Comparison of ENCODE assay signal across 8 cellular contexts in genomic region chr6:36387440-36388303, GRCh38. TPM values are rescaled to one million over a fixed set of nuclear protein-coding genes. Genes with fewer than 3 reads are reported as not detected.
DNase-seq lines count a peak whose midpoint lies in the region; ATAC-seq and TF ChIP-seq lines count a peak whose summit lies in the region.

Gene ETV7, minus strand, starts transcription at chr6:36387669. Its CDS starts 128 bp downstream, at chr6:36387541.

- no peak for ATAC-seq in HG03175 (IDR thresholded peaks at IDR 0.05; ENCODE audit: unreplicated experiment)

- no peaks in the 10 kb centered on the region for H3K79me2 ChIP-seq in fibroblast of lung (ENCODE audit: control insufficient read depth, insufficient read depth, low read length)
- no peaks in the 10 kb centered on the region for H3K79me2 ChIP-seq in neural cell (replicated peaks; ENCODE audit: insufficient read depth, low read length)

- H3K4me2 ChIP-seq in fibroblast of lung (ENCODE audit: extremely low read depth, insufficient read depth, low read length) = peak within 1 kb of the TSS; percentile 100
- peak within 1 kb of the TSS; percentile 30 for H3K4me2 ChIP-seq in neural cell (ENCODE audit: low read length)

- peak within 1 kb of the TSS; percentile 87 for H2AFZ ChIP-seq in fibroblast of lung (ENCODE audit: low read length)
- no peak within 1 kb of the TSS for H2AFZ ChIP-seq in neural cell (ENCODE audit: low read depth, low read length)

- no peak for TF ChIP-seq RAD21 in neural cell (conservative IDR thresholded peaks at IDR 0.05)

- H3F3A ChIP-seq in neural cell (ENCODE audit: insufficient read depth, low read length, poor library complexity, severe bottlenecking) = no peaks in the 10 kb centered on the region

- H3K9me3 Mint-ChIP-seq in IgD-negative memory B cell = no peaks in the 10 kb centered on the region

- H4K20me1 ChIP-seq in fibroblast of lung (ENCODE audit: control insufficient read depth, extremely low read depth, insufficient read depth, low read length) = no peaks in the 10 kb centered on the region
- no peaks in the 10 kb centered on the region for H4K20me1 ChIP-seq in neural cell (ENCODE audit: insufficient read depth)

- H3K4me1 Mint-ChIP-seq in IgD-negative memory B cell = peaks cover 8 to 25% (median 21%) of the 10 kb centered on the region in 3 donors

- TF ChIP-seq EP300 in neural cell (conservative IDR thresholded peaks at IDR 0.05; ENCODE audit: poor library complexity, severe bottlenecking) = no peak

- H3K36me3 Mint-ChIP-seq in IgD-negative memory B cell = no peaks in the 10 kb centered on the region

- H3K27ac ChIP-seq in fibroblast of lung (ENCODE audit: insufficient read depth, low read length) = no peak within 1 kb of the TSS
- H3K27ac ChIP-seq in neural cell (ENCODE audit: low read length) = no peak within 1 kb of the TSS
- H3K27ac ChIP-seq in thyroid gland = peak within 1 kb of the TSS in 1 of 3 donors; percentile 6

- no peak for TF ChIP-seq POLR2A in thyroid gland (IDR thresholded peaks at IDR 0.05)

- TF ChIP-seq CTCF in BE2C (IDR thresholded peaks at IDR 0.05; ENCODE audit: low read depth, low read length) = no peak
- no peak for TF ChIP-seq CTCF in fibroblast of lung (conservative IDR thresholded peaks at IDR 0.05 in 1 of 2, IDR thresholded peaks at IDR 0.05 in 1 of 2; ENCODE audit: low read depth in 1 of 2, low read length in 2 of 2)
- TF ChIP-seq CTCF in neural cell (IDR thresholded peaks at IDR 0.05; ENCODE audit: poor library complexity, severe bottlenecking) = no peak
- no peak for TF ChIP-seq CTCF in thyroid gland (IDR thresholded peaks at IDR 0.05)

- H3K36me3 ChIP-seq in BE2C = no peaks in the 10 kb centered on the region
- H3K36me3 ChIP-seq in fibroblast of lung (ENCODE audit: control insufficient read depth, insufficient read depth, low read length) = no peaks in the 10 kb centered on the region
- no peaks in the 10 kb centered on the region for H3K36me3 ChIP-seq in neural cell (ENCODE audit: insufficient read depth, low read length)
- no peaks in the 10 kb centered on the region for H3K36me3 ChIP-seq in thyroid gland

- peaks cover 4% of the 10 kb centered on the region for H3K27me3 ChIP-seq in BE2C
- H3K27me3 ChIP-seq in fibroblast of lung (ENCODE audit: control insufficient read depth, insufficient read depth, low read length) = peaks cover 9% of the 10 kb centered on the region
- peaks cover 50% of the 10 kb centered on the region for H3K27me3 ChIP-seq in neural cell (ENCODE audit: insufficient read depth, low read depth, low read length)
- no peaks in the 10 kb centered on the region for H3K27me3 ChIP-seq in thyroid gland

- H3K4me3 ChIP-seq in BE2C (ENCODE audit: low read depth, low read length) (peak within 1 kb of the TSS; percentile 57), fibroblast of lung (replicated peaks in 1 of 4; ENCODE audit: control extremely low read depth in 1 of 4, insufficient read depth in 1 of 4, low read depth in 3 of 4, low read length in 4 of 4) (peak within 1 kb of the TSS; percentile 71 to 79 (median 74)), neural cell (ENCODE audit: low read length) (peak within 1 kb of the TSS; percentile 63), thyroid gland (replicated peaks in 1 of 3) (peak within 1 kb of the TSS; percentile 39 to 82 (median 41))

- H3K9ac ChIP-seq in fibroblast of lung (ENCODE audit: insufficient read depth, low read length) (peak within 1 kb of the TSS; percentile 20), neural cell (ENCODE audit: low read length) (no peak within 1 kb of the TSS)

- intact Hi-C loops in thyroid gland (cut with DNase I) = no loop called here

- H3K4me1 ChIP-seq in BE2C (no peaks in the 10 kb centered on the region), fibroblast of lung (ENCODE audit: control insufficient read depth, extremely low read depth, insufficient read depth, low read length) (peaks cover 5% of the 10 kb centered on the region), thyroid gland (peaks cover 0 to 13% of the 10 kb centered on the region in 2 donors)

- peak within 1 kb of the TSS; percentile 16 to 71 (median 27) for H3K27ac Mint-ChIP-seq in IgD-negative memory B cell

- WGBS in thyroid gland, 2 donors = 11 to 35% methylated on average over 25 to 36 of the region's 65 CpGs

- no peaks in the 10 kb centered on the region for H3K9me2 ChIP-seq in neural cell (ENCODE audit: insufficient read depth, low read length)

- DNase-seq in BE2C (no peak), fibroblast of lung (ENCODE audit: low read depth in 2 of 2) (peak; percentile 8 to 22), thyroid gland (peak; percentile 20 to 45), H4 (ENCODE audit: low spot score) (no peak)
- DNase-seq in activated CD8-positive, alpha-beta memory T cell treated with anti-CD3 and anti-CD28 coated beads, Interleukin-2, amount 50 U/mL, for 4 hours = peak; percentile 44

- H3K27me3 Mint-ChIP-seq in IgD-negative memory B cell = peaks cover 20% of the 10 kb centered on the region

- H3K4me3 Mint-ChIP-seq in IgD-negative memory B cell = peak within 1 kb of the TSS; percentile 92 to 99 (median 94)

- H3K9me3 ChIP-seq in BE2C (no peaks in the 10 kb centered on the region), fibroblast of lung (ENCODE audit: control insufficient read depth, insufficient read depth, low read depth, low read length) (no peaks in the 10 kb centered on the region), neural cell (ENCODE audit: low read length) (no peaks in the 10 kb centered on the region), thyroid gland (no peaks in the 10 kb centered on the region)

TF ChIP-seq in neural cell, 6 proteins besides CTCF, POLR2A, EP300 and RAD21:
- TF ChIP-seq POLR2AphosphoS5 (IDR thresholded peaks at IDR 0.05) (peak; percentile 17), EZH2 (IDR thresholded peaks at IDR 0.05; ENCODE audit: borderline replicate concordance, insufficient read depth, low read length, poor library complexity, severe bottlenecking) (no peak)

RNA-seq across cellular contexts. Expression of gene ETV7, which starts in this region (rescaled TPM):
- polyA plus RNA-seq in BE2C (2012; ENCODE audit: insufficient read depth, insufficient read length, low read depth) = 0.52 TPM
- polyA plus RNA-seq in IgD-negative memory B cell = 5.1 TPM
- total RNA-seq in fibroblast of lung = 1.0 and 1.5 TPM in 2 replicates
- polyA plus RNA-seq in fibroblast of lung = 0.18 and 0.40 TPM in 2 replicates
- polyA plus RNA-seq in fibroblast of lung (2012) = 0.30 and 0.80 TPM in 2 replicates
- polyA minus RNA-seq in fibroblast of lung (ENCODE audit: low replicate concordance) = 0.94 TPM in 1 of 2 replicates, not detected in the other
- 0.32 TPM in 1 of 2 replicates, not detected in the other for polyA plus RNA-seq in neural cell
- not detected in 2 replicates for polyA minus RNA-seq in neural cell
- 1 to 10 TPM in 1 of 4 donors, not detected in 3; 1.4 TPM for total RNA-seq in thyroid gland
- 0.99 and 1.2 TPM in 2 replicates for total RNA-seq in H4 (2014; rRNA removed; shearing (Covaris generic))

Comparison
In these comparisons a context has a peak if more than half of its experiments do, and no peak if none do; other contexts are left out.
1. DNase-seq: peak in activated CD8-positive, alpha-beta memory T cell treated with anti-CD3 and anti-CD28 coated beads, Interleukin-2, amount 50 U/mL, for 4 hours (single experiment), fibroblast of lung (2 of 2) and thyroid gland (2 of 2); none in BE2C (single experiment) and H4 (single experiment).
2. Peak in every context shown above with its lines, with median percentiles within 50 percentile points of each other: H3K4me3 ChIP-seq.